ENCODE assay signal across 8 cellular contexts in genomic region chr15:99424978-99425665, GRCh38.
DNase-seq lines count a peak whose midpoint lies in the region; ATAC-seq, FAIRE-seq and TF ChIP-seq lines count a peak whose summit lies in the region.

No MANE protein-coding gene starts in this region.

- H3K4me3 ChIP-seq in GM12865 (ENCODE audit: low read depth, low read length), result no peak overlapping the region
- H3K4me3 ChIP-seq in GM12878, result no peak overlapping the region
- H3K4me3 ChIP-seq in left lung, result no peak overlapping the region

- peak overlapping the region; percentile 48; the same call in 1 of the 2 replicates for H3K4me2 ChIP-seq in GM12878 (ENCODE audit: control insufficient read depth, insufficient read depth)

- H3K4me3 Mint-ChIP-seq in T-cell, result peak overlapping the region; percentile 70 to 77 (median 73)

- DNase-seq in GM12865 (ENCODE audit: low read depth) (peak; percentile 61), T-cell (peak in 12 of 34 experiments; percentile 15 to 60 (median 32)), GM12878 (ENCODE audit: low read depth, low spot score) (no peak), left lung (peak; percentile 51 to 71), HUDEP-2 (lab: John Stamatoyannopoulos, UW; ENCODE audit: unreplicated experiment in 76 of 76) (no peak), NCI-H524 (lab: John Stamatoyannopoulos, UW) (no peak)
- peak; percentile 14 for DNase-seq in stimulated activated CD8-positive, alpha-beta memory T cell treated with anti-CD3 and anti-CD28 coated beads, Interleukin-15, amount 100 ng/mL, for 1 hour (ENCODE audit: low read depth)

- no peaks in the 10 kb centered on the region; a peak in 2 of 4 replicates for H3K27me3 ChIP-seq in GM12878 (replicated peaks in 1 of 2; ENCODE audit: control insufficient read depth in 2 of 2, insufficient read depth in 2 of 2, low read length in 1 of 2)
- no peaks in the 10 kb centered on the region for H3K27me3 ChIP-seq in left lung

- in situ Hi-C loops in GM12878 (cut with MboI), result no loop called here

- peak; percentile 78 for FAIRE-seq in GM12878 (lab: Jason Lieb, UNC)

- no peak overlapping the region for H3K27ac ChIP-seq in GM12878 (ENCODE audit: control insufficient read depth, insufficient read depth)
- H3K27ac ChIP-seq in left lung, result peak overlapping the region; percentile 81 to 83

- TF ChIP-seq POLR2A in GM12878 (IDR thresholded peaks at IDR 0.05; ENCODE audit: low read depth, low read length), result no peak

- peak overlapping the region; percentile 96 to 99 for H3K27ac Mint-ChIP-seq in T-cell

- ATAC-seq in HG02884 (IDR thresholded peaks at IDR 0.05; ENCODE audit: unreplicated experiment) (peak; percentile 95), T-cell (replicated peaks in 1 of 4) (peak; percentile 79 to 87 (median 86)), GM12878 (peak; percentile 89), left lung (peak; percentile 82)

- TF ChIP-seq CTCF in GM12865 (IDR thresholded peaks at IDR 0.05; ENCODE audit: insufficient read depth, low read depth, low read length, missing control alignments) (no peak), GM12878 (IDR thresholded peaks at IDR 0.05 in 2 of 3, conservative IDR thresholded peaks at IDR 0.05 in 1 of 3; ENCODE audit: control insufficient read depth in 2 of 3, extremely low read depth in 1 of 3, insufficient read depth in 1 of 3, low read depth in 3 of 3, low read length in 3 of 3) (no peak), left lung (IDR thresholded peaks at IDR 0.05) (no peak)

- SMC1A ChIA-PET in GM12878 (lab: Charles Lee; ENCODE audit: uncharacterized antibody, unreplicated experiment), result interaction anchor here (2.9 kb wide), 1 partner anchor 279 kb away, joined by 7 read pairs; no protein-coding TSS in a partner anchor

- RAD21 ChIA-PET in GM12878 (lab: Charles Lee; ENCODE audit: unreplicated experiment), result interaction anchor here (1.6 kb wide), 1 partner anchor 79 kb away, joined by 3 read pairs; no protein-coding TSS in a partner anchor

- POLR2A ChIA-PET in T-cell (lab: Charles Lee), result interaction anchor here in 1 of 2 donors (0.7 kb wide), 1 partner anchor 19 kb away, joined by 3 read pairs; no protein-coding TSS in a partner anchor
- POLR2A ChIA-PET in GM12878 (lab: Charles Lee), result no interaction called here

- no peaks in the 10 kb centered on the region for H3K27me3 Mint-ChIP-seq in T-cell

- 0 out of 3 replicates have a peak, but pooled peaks cover 2% of the 10 kb centered on the region for H3K9me3 ChIP-seq in GM12878 (replicated peaks; ENCODE audit: control insufficient read depth, insufficient read depth, low read length)
- H3K9me3 ChIP-seq in left lung, result no peaks in the 10 kb centered on the region

- BruUV-seq in GM12878 (replicated peaks; lab: Mats Ljungman, UMichigan), result no TSS peak

- CTCF ChIA-PET in T-cell (lab: Charles Lee) (no interaction called here), GM12878 (lab: Yijun Ruan, JAX) (interaction anchor here (0.7 to 1.1 kb wide), 2 partner anchors 141 to 279 kb away, joined by 3 read pairs; partner anchors contain the start of gene MEF2A)

- no peak for TF ChIP-seq RAD21 in GM12878 (IDR thresholded peaks at IDR 0.05; ENCODE audit: insufficient read depth, low read depth, low read length)

- H3K9me3 Mint-ChIP-seq in T-cell, result no peaks in the 10 kb centered on the region

- peak overlapping the region; percentile 54 for H2AFZ ChIP-seq in GM12878 (ENCODE audit: control insufficient read depth, low read depth, low read length)

- no peaks in the 10 kb centered on the region for H3K79me2 ChIP-seq in GM12878 (ENCODE audit: control insufficient read depth, insufficient read depth, low read length)

- H3K4me1 Mint-ChIP-seq in T-cell, result peaks cover 67 to 73% (median 71%) of the 10 kb centered on the region in 3 donors

- H3K36me3 ChIP-seq in GM12878 (ENCODE audit: control insufficient read depth in 2 of 2, insufficient read depth in 2 of 2, low read length in 1 of 2), result no peaks in the 10 kb centered on the region
- no peaks in the 10 kb centered on the region for H3K36me3 ChIP-seq in left lung

- H3K36me3 Mint-ChIP-seq in T-cell, result peaks cover 5% of the 10 kb centered on the region

- no peaks in the 10 kb centered on the region for H4K20me1 ChIP-seq in GM12878 (ENCODE audit: control insufficient read depth, insufficient read depth)

- no peak for TF ChIP-seq EP300 in GM12878 (IDR thresholded peaks at IDR 0.05; ENCODE audit: borderline replicate concordance in 1 of 2, control insufficient read depth in 1 of 2, low read depth in 2 of 2, low read length in 2 of 2)

- WGBS in GM12878 (ENCODE audit: insufficient coverage, insufficient replicate concordance, low lambda C conversion rate, missing lambda C conversion rate), result 29% methylated on average over 15 of the region's 16 CpGs

- H3K9ac ChIP-seq in GM12878 (ENCODE audit: control insufficient read depth, insufficient read depth, low read length), result no peak overlapping the region

- H3K4me1 ChIP-seq in GM12878 (ENCODE audit: control insufficient read depth, insufficient read depth, low read length), result peaks cover 16% of the 10 kb centered on the region
- peaks cover 0 to 7% of the 10 kb centered on the region in 2 donors for H3K4me1 ChIP-seq in left lung

- intact Hi-C loops in GM12878 (cut with micrococcal nuclease; ENCODE audit: unreplicated experiment) (no loop called here), left lung (cut with DNase I) (no loop called here)

TF ChIP-seq in GM12878, 131 proteins besides CTCF, POLR2A, EP300 and RAD21:
- TF ChIP-seq JUNB (IDR thresholded peaks at IDR 0.05) (0 out of 2 replicates have a peak, but pooled peaks have one; percentile 27), CBX3 (IDR thresholded peaks at IDR 0.05; ENCODE audit: borderline replicate concordance, low read depth) (no peak), IKZF2 (IDR thresholded peaks at IDR 0.05) (peak in 1 of 2 experiments; percentile 26; a peak in 1 of 4 replicates), MLLT1 (IDR thresholded peaks at IDR 0.05) (no peak), SMAD1 (IDR thresholded peaks at IDR 0.05; ENCODE audit: low read depth, partially characterized antibody) (no peak), DPF2 (IDR thresholded peaks at IDR 0.05) (no peak), REST (IDR thresholded peaks at IDR 0.05; ENCODE audit: low read depth, low read length) (no peak), RFX5 (IDR thresholded peaks at IDR 0.05; ENCODE audit: low read depth, low read length) (no peak), E2F4 (IDR thresholded peaks at IDR 0.05; ENCODE audit: low read depth, low read length) (no peak), KDM1A (IDR thresholded peaks at IDR 0.05; ENCODE audit: borderline replicate concordance) (no peak)

Comparison
In these comparisons a context has a peak if more than half of its experiments do, and no peak if none do; other contexts are left out.
1. DNase-seq: peak in GM12865 (single experiment), left lung (2 of 2) and stimulated activated CD8-positive, alpha-beta memory T cell treated with anti-CD3 and anti-CD28 coated beads, Interleukin-15, amount 100 ng/mL, for 1 hour (single experiment); none in GM12878 (single experiment), HUDEP-2 (0 of 76) and NCI-H524 (0 of 2).
2. Peak in every context shown above with its lines, with median percentiles within 50 percentile points of each other: ATAC-seq.